8 cellular contexts compared by ENCODE assay signal in genomic region chr9:27033815-27034403, GRCh38.
DNase-seq lines count a peak whose midpoint lies in the region; ATAC-seq and TF ChIP-seq lines count a peak whose summit lies in the region.

No MANE protein-coding gene starts in this region.

- peak; percentile 85 for TF ChIP-seq CTCF in fibroblast of pulmonary artery (IDR thresholded peaks at IDR 0.05; ENCODE audit: low read length, missing control alignments)

- H3K4me3 ChIP-seq in fibroblast of pulmonary artery (replicated peaks; ENCODE audit: low read depth, low read length), result no peak overlapping the region

- DNase-seq in COLO829 (ENCODE audit: low spot score) (peak; percentile 50), NCI-H748 (lab: John Stamatoyannopoulos, UW; ENCODE audit: unreplicated experiment) (peak; percentile 45), activated T-cell treated with anti-CD3 and anti-CD28 coated beads for 1 hour (ENCODE audit: low read depth) (peak; percentile 39), fibroblast of pulmonary artery (ENCODE audit: low read depth) (peak; percentile 70), non-pigmented ciliary epithelial cell (ENCODE audit: low read depth) (peak; percentile 11)

- ATAC-seq in GM19023 (IDR thresholded peaks at IDR 0.05; ENCODE audit: unreplicated experiment) (peak; percentile 70), HG03135 (IDR thresholded peaks at IDR 0.05; ENCODE audit: unreplicated experiment) (peak; percentile 75), HG02840 (IDR thresholded peaks at IDR 0.05; ENCODE audit: low FRiP score, unreplicated experiment) (no peak)

Comparison
In these comparisons a context has a peak if more than half of its experiments do, and no peak if none do; other contexts are left out.
1. DNase-seq: peak in every context shown above with its lines; median percentile 70 in fibroblast of pulmonary artery; 50 in COLO829; 45 in NCI-H748; 39 in activated T-cell treated with anti-CD3 and anti-CD28 coated beads for 1 hour; 11 in non-pigmented ciliary epithelial cell.